ENCODE assay signal across 30 cellular contexts in the genomic region with DNA sequence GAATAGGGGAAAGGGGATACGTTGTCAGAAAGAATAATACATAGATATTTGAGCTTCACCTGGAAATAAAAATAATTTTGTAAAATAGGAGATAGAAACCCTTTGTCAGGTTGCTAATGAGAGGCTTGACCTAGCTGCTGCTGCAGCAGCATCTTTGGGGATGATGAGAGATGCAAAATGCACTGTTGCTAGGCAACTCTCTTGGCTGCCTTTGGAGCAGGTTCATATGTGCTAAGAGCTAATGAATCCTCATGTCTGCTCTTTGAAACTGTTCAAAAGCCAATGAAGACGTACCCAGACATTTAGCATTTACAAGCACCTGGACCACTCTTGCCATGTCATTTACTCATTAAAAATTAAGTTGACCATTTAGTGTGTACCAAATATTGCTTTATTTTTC.
A peak's percentile ranks its signal among the peaks of the same experiment; 100 is the strongest.
DNase-seq lines count a peak whose midpoint lies in the region; FAIRE-seq and TF ChIP-seq lines count a peak whose summit lies in the region.
"Had no signal": no experiment of that assay in that cellular context is flagged by ENCODE, and none has a peak within 500 bp of the region (broad histone marks: within the 10 kb centered on the region; RNA-seq: fewer than 3 reads in every experiment).

No MANE protein-coding gene starts in this region.

- FAIRE-seq in GM19239 (lab: Jason Lieb, UNC): peak; percentile 18
- FAIRE-seq: frontal cortex, GM18507, K562 had no signal

- H3K4me1 ChIP-seq in Karpas-422 (ENCODE audit: low read length) (no peaks in the 10 kb centered on the region), OCI-LY7 (ENCODE audit: insufficient read depth, low read length, poor library complexity, severe bottlenecking) (no peaks in the 10 kb centered on the region)
- H3K4me1 ChIP-seq: BLaER1 treated with 17β-estradiol and CSF1 and Interleukin-3, amounts not matched to agents 10 nM and 100 nM; lower lobe of right lung; prostate gland; SJCRH30 had no signal

- H3K4me3 Mint-ChIP-seq in brain: peak overlapping the region in 4 of 5 experiments; percentile 5 to 63 (median 60)
- no peak overlapping the region for H3K4me3 Mint-ChIP-seq in activated CD4-positive, alpha-beta memory T cell treated with anti-CD3 and anti-CD28 coated beads for 36 hours
- H3K4me3 Mint-ChIP-seq: activated CD4-positive, alpha-beta memory T cell treated with anti-CD3 and anti-CD28 coated beads, Interleukin-2, amount 10 ng/mL, durations not matched to agents 7 days and 5 days; activated T-helper 1 cell treated with anti-CD3 and anti-CD28 coated beads, Interleukin-12 subunit alpha, Interleukin-12 subunit beta, Interleukin-2, Interleukin-4 antibody, amounts not matched to agents 30 ng/mL and 10 ng/mL and 1 ng/mL, durations not matched to agents 14 hours and 24 hours and 36 hours; H9; naive thymus-derived CD4-positive, alpha-beta T cell had no signal

- no peaks in the 10 kb centered on the region for H4K20me1 ChIP-seq in Karpas-422 (ENCODE audit: insufficient read depth, low read depth, low read length)
- H4K20me1 ChIP-seq in OCI-LY7 (ENCODE audit: insufficient read depth, low read length): no peaks in the 10 kb centered on the region
- H4K20me1 ChIP-seq: BLaER1 treated with 17β-estradiol and CSF1 and Interleukin-3, amounts not matched to agents 10 nM and 100 nM had no signal

- H3K36me3 ChIP-seq in Karpas-422 (ENCODE audit: insufficient read depth, low read length): no peaks in the 10 kb centered on the region
- H3K36me3 ChIP-seq in OCI-LY7 (ENCODE audit: insufficient read depth, low read length): no peaks in the 10 kb centered on the region
- H3K36me3 ChIP-seq: BLaER1 treated with 17β-estradiol and CSF1 and Interleukin-3, amounts not matched to agents 10 nM and 100 nM; lower lobe of right lung; prostate gland; sigmoid colon; SJCRH30; transverse colon had no signal

- H3K9me3 Mint-ChIP-seq in brain: no peaks in the 10 kb centered on the region
- no peaks in the 10 kb centered on the region for H3K9me3 Mint-ChIP-seq in activated CD4-positive, alpha-beta memory T cell treated with anti-CD3 and anti-CD28 coated beads for 36 hours
- H3K9me3 Mint-ChIP-seq: activated CD4-positive, alpha-beta memory T cell treated with anti-CD3 and anti-CD28 coated beads, Interleukin-2, amount 10 ng/mL, durations not matched to agents 7 days and 5 days; activated T-helper 1 cell treated with anti-CD3 and anti-CD28 coated beads, Interleukin-12 subunit alpha, Interleukin-12 subunit beta, Interleukin-2, Interleukin-4 antibody, amounts not matched to agents 30 ng/mL and 10 ng/mL and 1 ng/mL, durations not matched to agents 14 hours and 24 hours and 36 hours; H9; naive thymus-derived CD4-positive, alpha-beta T cell had no signal

- H3K9me2 ChIP-seq in Karpas-422 (replicated peaks; ENCODE audit: insufficient read depth, low read length) (no peaks in the 10 kb centered on the region), OCI-LY7 (ENCODE audit: insufficient read depth, low read length) (no peaks in the 10 kb centered on the region)

- H3K9me3 ChIP-seq in Karpas-422 (ENCODE audit: low read length) (no peaks in the 10 kb centered on the region), OCI-LY7 (ENCODE audit: low read length) (no peaks in the 10 kb centered on the region)
- H3K9me3 ChIP-seq: BLaER1 treated with 17β-estradiol and CSF1 and Interleukin-3, amounts not matched to agents 10 nM and 100 nM; lower lobe of right lung; prostate gland; sigmoid colon; SJCRH30; transverse colon had no signal

- DNase-seq in GM19239 (ENCODE audit: insufficient read length, low spot score) (no peak), NCI-H1694 treated with DMSO at 0.1 percent for 48 hours (lab: John Stamatoyannopoulos, UW) (peak; percentile 3), putamen (ENCODE audit: low spot score) (peak; percentile 52), Karpas-422 (no peak), OCI-LY7 (ENCODE audit: low spot score) (no peak)
- no peak for DNase-seq in activated CD4-positive, alpha-beta memory T cell treated with anti-CD3 and anti-CD28 coated beads for 36 hours
- DNase-seq: activated CD4-positive, alpha-beta memory T cell treated with anti-CD3 and anti-CD28 coated beads, Interleukin-2, amount 10 ng/mL, durations not matched to agents 7 days and 5 days; activated CD4-positive, alpha-beta T cell treated with anti-CD3 and anti-CD28 coated beads for 1 hour; activated CD8-positive, alpha-beta memory T cell treated with anti-CD3 and anti-CD28 coated beads, Interleukin-2, amount 50 U/mL, for 48 hours; activated naive CD4-positive, alpha-beta T cell treated with Interleukin-2 at 50 U/mL for 16 hours; cerebellar nuclear complex; COR-L47; H9; lower lobe of right lung; naive thymus-derived CD4-positive, alpha-beta T cell; NCI-H226; NCI-H774; RPMI8226; sigmoid colon; SJCRH30; stimulated activated CD4-positive, alpha-beta T cell treated with anti-CD3 and anti-CD28 coated beads, Interleukin-4, amount 100 ng/mL, for 1 hour; SW 1271; transverse colon had no signal

- intact Hi-C loops in activated CD4-positive, alpha-beta memory T cell treated with anti-CD3 and anti-CD28 coated beads for 36 hours (cut with micrococcal nuclease): no loop called here
- intact Hi-C loops in OCI-LY7 (cut with micrococcal nuclease; ENCODE audit: unreplicated experiment): no loop called here

- no peaks in the 10 kb centered on the region for H3K27me3 Mint-ChIP-seq in brain
- no peaks in the 10 kb centered on the region for H3K27me3 Mint-ChIP-seq in activated CD4-positive, alpha-beta memory T cell treated with anti-CD3 and anti-CD28 coated beads for 36 hours
- H3K27me3 Mint-ChIP-seq: activated CD4-positive, alpha-beta memory T cell treated with anti-CD3 and anti-CD28 coated beads, Interleukin-2, amount 10 ng/mL, durations not matched to agents 7 days and 5 days; naive thymus-derived CD4-positive, alpha-beta T cell had no signal

- H3K4me3 ChIP-seq in Karpas-422 (ENCODE audit: low read length) (no peak overlapping the region), OCI-LY7 (ENCODE audit: low read depth, low read length, poor library complexity, severe bottlenecking) (no peak overlapping the region)
- H3K4me3 ChIP-seq: BLaER1 treated with 17β-estradiol and CSF1 and Interleukin-3, amounts not matched to agents 10 nM and 100 nM; K562; lower lobe of right lung; prostate gland; sigmoid colon; SJCRH30; transverse colon had no signal

- H3K9ac ChIP-seq in Karpas-422 (ENCODE audit: low read length): no peak overlapping the region
- H3K9ac ChIP-seq: BLaER1 treated with 17β-estradiol and CSF1 and Interleukin-3, amounts not matched to agents 10 nM and 100 nM had no signal

- POLR2A ChIA-PET in activated CD4-positive, alpha-beta memory T cell treated with anti-CD3 and anti-CD28 coated beads for 36 hours (lab: Charles Lee): interaction anchor here (0.9 kb wide), 1 partner anchor 26 kb away, joined by 4 read pairs; no protein-coding TSS in a partner anchor
- POLR2A ChIA-PET in OCI-LY7 (lab: Charles Lee): interaction anchor here (0.7 kb wide), 3 partner anchors 11 to 903 kb away, joined by 3 read pairs; no protein-coding TSS in a partner anchor

- H3K79me2 ChIP-seq in Karpas-422 (ENCODE audit: low read length): no peaks in the 10 kb centered on the region
- H3K79me2 ChIP-seq in OCI-LY7 (ENCODE audit: insufficient read depth, low read depth, low read length): no peaks in the 10 kb centered on the region

- no peak overlapping the region for H3K4me2 ChIP-seq in Karpas-422 (ENCODE audit: low read depth, low read length, poor library complexity, severe bottlenecking)
- no peak overlapping the region for H3K4me2 ChIP-seq in OCI-LY7 (ENCODE audit: low read length)
- H3K4me2 ChIP-seq: BLaER1 treated with 17β-estradiol and CSF1 and Interleukin-3, amounts not matched to agents 10 nM and 100 nM had no signal

- no peak overlapping the region for H3K27ac ChIP-seq in Karpas-422 (ENCODE audit: low read length)
- H3K27ac ChIP-seq in OCI-LY7 (ENCODE audit: low read depth, low read length, poor library complexity, severe bottlenecking): no peak overlapping the region
- H3K27ac ChIP-seq: BLaER1 treated with 17β-estradiol and CSF1 and Interleukin-3, amounts not matched to agents 10 nM and 100 nM; lower lobe of right lung; prostate gland; sigmoid colon; SJCRH30; transverse colon had no signal

- no peaks in the 10 kb centered on the region for H3K27me3 ChIP-seq in Karpas-422 (ENCODE audit: low read length)
- H3K27me3 ChIP-seq: BLaER1 treated with 17β-estradiol and CSF1 and Interleukin-3, amounts not matched to agents 10 nM and 100 nM; sigmoid colon; SJCRH30; transverse colon had no signal

- no TSS peak for BruUV-seq in OCI-LY7 (replicated peaks; lab: Mats Ljungman, UMichigan)

- H3K4me1 Mint-ChIP-seq in brain: peaks cover 44% of the 10 kb centered on the region
- H3K4me1 Mint-ChIP-seq in activated CD4-positive, alpha-beta memory T cell treated with anti-CD3 and anti-CD28 coated beads for 36 hours (ENCODE audit: low read depth): no peaks in the 10 kb centered on the region
- H3K4me1 Mint-ChIP-seq: activated CD4-positive, alpha-beta memory T cell treated with anti-CD3 and anti-CD28 coated beads, Interleukin-2, amount 10 ng/mL, durations not matched to agents 7 days and 5 days had no signal

- H3K27ac Mint-ChIP-seq in brain: peak overlapping the region; percentile 70 to 94 (median 87)
- no peak overlapping the region for H3K27ac Mint-ChIP-seq in activated CD4-positive, alpha-beta memory T cell treated with anti-CD3 and anti-CD28 coated beads for 36 hours
- H3K27ac Mint-ChIP-seq: activated CD4-positive, alpha-beta memory T cell treated with anti-CD3 and anti-CD28 coated beads, Interleukin-2, amount 10 ng/mL, durations not matched to agents 7 days and 5 days; activated T-helper 1 cell treated with anti-CD3 and anti-CD28 coated beads, Interleukin-12 subunit alpha, Interleukin-12 subunit beta, Interleukin-2, Interleukin-4 antibody, amounts not matched to agents 30 ng/mL and 10 ng/mL and 1 ng/mL, durations not matched to agents 14 hours and 24 hours and 36 hours; H9; naive thymus-derived CD4-positive, alpha-beta T cell had no signal

- CTCF ChIA-PET in activated CD4-positive, alpha-beta memory T cell treated with anti-CD3 and anti-CD28 coated beads for 36 hours (lab: Charles Lee): no interaction called here
- CTCF ChIA-PET in OCI-LY7 (lab: Charles Lee; ENCODE audit: unreplicated experiment): no interaction called here

- H2AFZ ChIP-seq in Karpas-422 (ENCODE audit: low read length): no peak overlapping the region
- H2AFZ ChIP-seq in OCI-LY7 (ENCODE audit: low read length): no peak overlapping the region

- no peak for TF ChIP-seq CTCF in brain (conservative IDR thresholded peaks at IDR 0.05)
- no peak for TF ChIP-seq CTCF in OCI-LY7 (conservative IDR thresholded peaks at IDR 0.05; ENCODE audit: low read length)

- peaks cover 8% of the 10 kb centered on the region for H3K36me3 Mint-ChIP-seq in brain
- H3K36me3 Mint-ChIP-seq in activated CD4-positive, alpha-beta memory T cell treated with anti-CD3 and anti-CD28 coated beads for 36 hours: no peaks in the 10 kb centered on the region

Comparison
In these comparisons a context has a peak if more than half of its experiments do, and no peak if none do; other contexts are left out.
1. DNase-seq: peak in NCI-H1694 treated with DMSO at 0.1 percent for 48 hours (single experiment) and putamen (single experiment); none in GM19239 (single experiment), Karpas-422 (single experiment), activated CD4-positive, alpha-beta memory T cell treated with anti-CD3 and anti-CD28 coated beads for 36 hours (single experiment) and OCI-LY7 (single experiment).